Comparison of ENCODE assay signal across 18 cellular contexts in the genomic region with DNA sequence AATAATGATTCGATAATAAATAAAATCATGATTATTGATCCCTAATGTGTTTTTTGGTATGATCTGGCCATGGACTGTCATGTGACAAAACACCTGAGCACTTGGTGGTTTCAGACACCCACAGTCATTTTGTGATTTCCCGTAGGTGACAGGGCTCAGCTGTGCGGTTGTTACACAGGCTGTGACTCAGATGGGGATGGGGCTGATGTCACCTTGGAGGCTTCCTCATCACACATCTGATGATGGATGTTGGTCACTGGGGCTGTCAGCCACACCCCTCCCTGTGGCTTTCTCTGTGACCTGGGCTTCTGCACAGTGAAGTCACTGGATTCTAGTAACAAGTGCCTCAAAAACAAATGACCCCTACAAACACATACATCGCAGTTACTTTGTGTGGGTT.
DNase-seq lines count a peak whose midpoint lies in the region; ATAC-seq lines count a peak whose summit lies in the region.
"Had no signal": no experiment of that assay in that cellular context is flagged by ENCODE, and none has a peak within 500 bp of the region (broad histone marks: within the 10 kb centered on the region; RNA-seq: fewer than 3 reads in every experiment).

No MANE protein-coding gene starts in this region.

- intact Hi-C loops in Right ventricle myocardium inferior (cut with DNase I), result no loop called here

- no peak for ATAC-seq in HG02610 (IDR thresholded peaks at IDR 0.05; ENCODE audit: unreplicated experiment)
- ATAC-seq in Right ventricle myocardium inferior, result no peak
- ATAC-seq: HCT116 had no signal

- DNase-seq in NK-92 treated with Interleukin-12 subunit alpha and Interleukin-12 subunit beta, amount 100 ng/mL, for 24 hours (lab: John Stamatoyannopoulos, UW), result peak; percentile 83
- DNase-seq in NK-92 (lab: John Stamatoyannopoulos, UW; ENCODE audit: unreplicated experiment) (no peak), islet precursor cell (peak; percentile 35), Right ventricle myocardium inferior (ENCODE audit: missing footprints) (no peak), NCI-H226 (no peak)
- peak; percentile 0 for DNase-seq in stimulated activated naive CD4-positive, alpha-beta T cell treated with Interleukin-2 at 50 U/mL for 16 hours (lab: John Stamatoyannopoulos, UW)
- no peak for DNase-seq in stimulated activated naive CD4-positive, alpha-beta T cell (lab: John Stamatoyannopoulos, UW)
- DNase-seq: 8988T, activated B cell treated with CpG ODN at 0.5 μM for 24 hours, aorta, BE2C, KBM-7, midbrain, NCI-H1105, NCI-H2107, NCI-H524 had no signal

Comparison
In these comparisons a context has a peak if more than half of its experiments do, and no peak if none do; other contexts are left out.
1. DNase-seq: peak in NK-92 treated with Interleukin-12 subunit alpha and Interleukin-12 subunit beta, amount 100 ng/mL, for 24 hours (single experiment), stimulated activated naive CD4-positive, alpha-beta T cell treated with Interleukin-2 at 50 U/mL for 16 hours (single experiment) and islet precursor cell (single experiment); none in NK-92 (single experiment), stimulated activated naive CD4-positive, alpha-beta T cell (0 of 6), Right ventricle myocardium inferior (single experiment) and NCI-H226 (single experiment).